8 cellular contexts compared by ENCODE assay signal in genomic region chr5:60563696-60564324, GRCh38.
"Had no signal": no experiment of that assay in that cellular context is flagged by ENCODE, and none has a peak within 500 bp of the region (broad histone marks: within the 10 kb centered on the region; RNA-seq: fewer than 3 reads in every experiment).

No MANE protein-coding gene starts in this region.

- H3K4me1 ChIP-seq: HAP-1 had no signal

- ATAC-seq: HCT116 had no signal

- H3K36me3 ChIP-seq: HAP-1 had no signal

- H3K4me3 ChIP-seq: GM23248, HAP-1 had no signal

- DNase-seq: GM23248, GOT3, H7, HFFc6, KG1 had no signal

- H3K27ac ChIP-seq: GM23248, HL-60 had no signal

- H3K9me3 ChIP-seq: HAP-1 had no signal

- H3K9ac ChIP-seq: GM23248 had no signal
